Comparison of ENCODE assay signal across 13 cellular contexts in the genomic region with DNA sequence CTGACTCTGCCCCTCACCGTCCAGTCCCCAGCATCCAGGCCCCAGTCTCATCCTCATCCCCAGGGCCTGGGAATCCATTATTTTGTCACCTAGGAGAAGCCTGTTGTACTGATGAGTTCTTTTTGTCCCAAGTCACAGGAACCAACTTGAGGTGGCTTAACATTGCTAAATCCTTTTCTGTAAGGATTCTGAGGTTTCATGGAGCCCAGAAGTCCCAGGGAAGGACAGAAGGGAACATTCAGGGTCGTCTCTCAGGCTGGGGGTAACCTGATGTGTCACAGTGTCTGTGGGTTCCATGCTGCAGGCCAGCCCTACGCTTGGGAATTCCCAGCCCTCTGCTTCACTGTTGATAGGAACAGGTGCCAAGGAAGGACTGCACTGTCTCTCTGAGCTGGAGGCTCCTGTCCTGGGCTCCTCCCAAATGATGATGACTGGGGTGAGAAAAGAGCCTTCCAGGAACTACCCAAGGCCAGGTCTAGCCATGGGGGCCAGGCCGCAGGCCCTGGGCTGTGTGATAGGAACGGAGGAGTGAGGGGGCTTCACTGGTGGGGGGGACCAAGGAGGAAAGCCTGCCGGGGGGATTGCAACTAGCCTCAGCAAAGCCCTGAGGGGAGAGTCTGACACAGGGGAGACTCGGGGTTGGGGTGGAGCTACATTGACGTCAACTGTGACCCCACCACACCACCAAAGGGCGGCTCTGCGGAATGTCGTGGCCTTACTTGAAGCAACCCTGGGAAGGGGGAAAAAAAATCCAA.
DNase-seq lines count a peak whose midpoint lies in the region; ATAC-seq, FAIRE-seq and TF ChIP-seq lines count a peak whose summit lies in the region.
"Had no signal": no experiment of that assay in that cellular context is flagged by ENCODE, and none has a peak within 500 bp of the region (broad histone marks: within the 10 kb centered on the region; RNA-seq: fewer than 3 reads in every experiment).

No MANE protein-coding gene starts in this region.

- H3K4me1 ChIP-seq in CD4-positive, alpha-beta memory T cell (ENCODE audit: insufficient read depth, low read length) = peaks cover 44% of the 10 kb centered on the region
- peaks cover 8 to 38% (median 26%) of the 10 kb centered on the region in 6 donors for H3K4me1 ChIP-seq in spleen

- 92 to 96% (median 94%) methylated on average over 11 of the region's 11 CpGs for WGBS in spleen, 5 donors

- TF ChIP-seq CTCF in activated B cell treated with CpG ODN at 0.5 μM for 24 hours (IDR thresholded peaks at IDR 0.05) = no peak
- TF ChIP-seq CTCF in spleen (IDR thresholded peaks at IDR 0.05 in 8 of 11, conservative IDR thresholded peaks at IDR 0.05 in 3 of 11) = no peak

- no peaks in the 10 kb centered on the region for H3K36me3 ChIP-seq in CD4-positive, alpha-beta memory T cell (ENCODE audit: insufficient read depth, low read length)
- no peaks in the 10 kb centered on the region for H3K36me3 ChIP-seq in spleen

- TF ChIP-seq POLR2A in spleen (IDR thresholded peaks at IDR 0.05) (no peak), H54 (IDR thresholded peaks at IDR 0.05; ENCODE audit: low read depth, low read length) (no peak)

- peak overlapping the region in 1 of 8 donors; percentile 56 for H3K4me3 Mint-ChIP-seq in CD4-positive, alpha-beta memory T cell
- H3K4me3 Mint-ChIP-seq in activated B cell treated with CpG ODN at 0.5 μM for 24 hours = no peak overlapping the region
- H3K4me3 Mint-ChIP-seq: GM23338, nephron had no signal

- no peak overlapping the region for H3K27ac ChIP-seq in CD4-positive, alpha-beta memory T cell (ENCODE audit: low read depth, low read length)
- no peak overlapping the region for H3K27ac ChIP-seq in spleen

- H3K4me3 ChIP-seq in CD4-positive, alpha-beta memory T cell (ENCODE audit: low read length in 2 of 2) = no peak overlapping the region
- no peak overlapping the region for H3K4me3 ChIP-seq in spleen
- H3K4me3 ChIP-seq: GM23338 had no signal

- peaks cover 23 to 56% (median 39%) of the 10 kb centered on the region in 4 donors for H3K4me1 Mint-ChIP-seq in CD4-positive, alpha-beta memory T cell
- peaks cover 30% of the 10 kb centered on the region for H3K4me1 Mint-ChIP-seq in activated B cell treated with CpG ODN at 0.5 μM for 24 hours
- H3K4me1 Mint-ChIP-seq: GM23338 had no signal

- POLR2A ChIA-PET in CD4-positive, alpha-beta memory T cell (lab: Charles Lee; ENCODE audit: partially characterized antibody) = interaction anchor here (0.9 to 3.4 kb wide), 2 partner anchors 10 to 145 kb away, joined by 4 to 11 read pairs; no protein-coding TSS in a partner anchor
- POLR2A ChIA-PET in activated B cell treated with CpG ODN at 0.5 μM for 24 hours (lab: Charles Lee) = no interaction called here

- FAIRE-seq in H54 (lab: Jason Lieb, UNC) = no peak

- intact Hi-C loops in CD4-positive, alpha-beta memory T cell (cut with micrococcal nuclease) = no loop called here
- intact Hi-C loops in activated B cell treated with CpG ODN at 0.5 μM for 24 hours (cut with micrococcal nuclease) (no loop called here), head of caudate nucleus (cut with DNase I) (no loop called here), spleen (cut with DNase I; ENCODE audit: low total_unique reads) (no loop called here)

- DNase-seq in CD4-positive, alpha-beta memory T cell = no peak
- DNase-seq in activated B cell treated with CpG ODN at 0.5 μM for 24 hours = peak; percentile 6
- peak in 23 of 42 donors; percentile 1 to 34 (median 7) for DNase-seq in head of caudate nucleus
- peak; percentile 40 for DNase-seq in spleen
- DNase-seq in inferior parietal cortex (ENCODE audit: extremely low spot score) = no peak
- DNase-seq in H54 (ENCODE audit: insufficient read length, low spot score) = no peak
- no peak for DNase-seq in stimulated activated CD4-positive, alpha-beta T cell treated with anti-CD3 and anti-CD28 coated beads, Interleukin-15, amount 100 ng/mL, for 24 hours
- DNase-seq: central memory CD4-positive, alpha-beta T cell; DND-41; NCI-H446 treated with DMSO at 0.1 percent for 48 hours had no signal

- CTCF ChIA-PET in CD4-positive, alpha-beta memory T cell (lab: Charles Lee; ENCODE audit: partially characterized antibody) = interaction anchor here (1.0 kb wide), 1 partner anchor 108 kb away, joined by 3 read pairs; no protein-coding TSS in a partner anchor
- CTCF ChIA-PET in activated B cell treated with CpG ODN at 0.5 μM for 24 hours (lab: Charles Lee) = no interaction called here

- H3K36me3 Mint-ChIP-seq in CD4-positive, alpha-beta memory T cell = no peaks in the 10 kb centered on the region
- H3K36me3 Mint-ChIP-seq in activated B cell treated with CpG ODN at 0.5 μM for 24 hours (ENCODE audit: low read depth) = no peaks in the 10 kb centered on the region

- H3K27me3 Mint-ChIP-seq in CD4-positive, alpha-beta memory T cell = no peaks in the 10 kb centered on the region
- H3K27me3 Mint-ChIP-seq in activated B cell treated with CpG ODN at 0.5 μM for 24 hours = no peaks in the 10 kb centered on the region

- no peaks in the 10 kb centered on the region for H3K27me3 ChIP-seq in CD4-positive, alpha-beta memory T cell (ENCODE audit: insufficient read depth, low read length)
- no peaks in the 10 kb centered on the region for H3K27me3 ChIP-seq in spleen (replicated peaks in 1 of 7)

- peak overlapping the region in 6 of 7 donors; percentile 36 to 86 (median 68) for H3K27ac Mint-ChIP-seq in CD4-positive, alpha-beta memory T cell
- no peak overlapping the region for H3K27ac Mint-ChIP-seq in activated B cell treated with CpG ODN at 0.5 μM for 24 hours
- H3K27ac Mint-ChIP-seq: GM23338 had no signal

- ATAC-seq in activated B cell treated with CpG ODN at 0.5 μM for 24 hours (ENCODE audit: low read depth) (no peak), GM18519 (IDR thresholded peaks at IDR 0.05; ENCODE audit: low FRiP score, unreplicated experiment) (no peak)
- ATAC-seq: GM23338 had no signal

- H3K9me3 Mint-ChIP-seq in CD4-positive, alpha-beta memory T cell = peaks cover 0 to 2% (median 0%) of the 10 kb centered on the region in 8 donors
- no peaks in the 10 kb centered on the region for H3K9me3 Mint-ChIP-seq in activated B cell treated with CpG ODN at 0.5 μM for 24 hours
- H3K9me3 Mint-ChIP-seq: GM23338, nephron had no signal

- H3K9me3 ChIP-seq in CD4-positive, alpha-beta memory T cell (ENCODE audit: control insufficient read depth in 1 of 2, low read length in 2 of 2) = no peaks in the 10 kb centered on the region
- no peaks in the 10 kb centered on the region for H3K9me3 ChIP-seq in spleen

Comparison
In these comparisons a context has a peak if more than half of its experiments do, and no peak if none do; other contexts are left out.
1. DNase-seq: peak in activated B cell treated with CpG ODN at 0.5 μM for 24 hours (single experiment), head of caudate nucleus (23 of 42) and spleen (single experiment); none in CD4-positive, alpha-beta memory T cell (0 of 5), inferior parietal cortex (single experiment), H54 (single experiment) and stimulated activated CD4-positive, alpha-beta T cell treated with anti-CD3 and anti-CD28 coated beads, Interleukin-15, amount 100 ng/mL, for 24 hours (single experiment).